29 cellular contexts compared by ENCODE assay signal in genomic region chr9:99327667-99328066, GRCh38.
"Had no signal": no experiment of that assay in that cellular context is flagged by ENCODE, and none has a peak within 500 bp of the region (broad histone marks: within the 10 kb centered on the region; RNA-seq: fewer than 3 reads in every experiment).

No MANE protein-coding gene starts in this region.

- H3K4me1 Mint-ChIP-seq: naive thymus-derived CD8-positive, alpha-beta T cell; nephron progenitor cell; neural crest cell; stimulated activated effector memory CD8-positive, alpha-beta T cell treated with anti-CD3 and anti-CD28 coated beads, Interleukin-12 subunit alpha, Interleukin-12 subunit beta, amount 100 ng/mL, for 72 hours had no signal

- ATAC-seq: naive thymus-derived CD8-positive, alpha-beta T cell; natural killer cell treated with Interleukin-12 subunit alpha and Interleukin-12 subunit beta and Interleukin-15 and Interleukin-18, amount 100 ng/mL, for 72 hours; psoas muscle; right cardiac atrium; right lobe of liver; stimulated activated effector memory CD8-positive, alpha-beta T cell treated with anti-CD3 and anti-CD28 coated beads, Interleukin-12 subunit alpha, Interleukin-12 subunit beta, amount 100 ng/mL, for 72 hours; stimulated activated naive CD8-positive, alpha-beta T cell treated with anti-CD3 and anti-CD28 coated beads, Interleukin-15, amount 100 ng/mL, for 72 hours; stimulated activated naive CD8-positive, alpha-beta T cell treated with anti-CD3 and anti-CD28 coated beads, Interleukin-15, Interleukin-2, amounts not matched to agents 100 U/mL and 50 U/mL, for 24 hours; upper lobe of right lung had no signal

- DNase-seq: naive B cell; naive thymus-derived CD8-positive, alpha-beta T cell; nephron progenitor cell; nucleus accumbens; ovary; posterior cingulate gyrus; psoas muscle; right cardiac atrium; right lobe of liver; sigmoid colon; small intestine; stimulated activated CD4-positive, alpha-beta T cell treated with anti-CD3 and anti-CD28 coated beads, Interleukin-1b, Interleukin-23, amount 100 ng/mL, for 48 hours; stimulated activated CD4-positive, alpha-beta T cell treated with anti-CD3 and anti-CD28 coated beads, Interleukin-4, amount 100 ng/mL, for 1 hour; stimulated activated naive CD4-positive, alpha-beta T cell; stimulated activated naive CD8-positive, alpha-beta T cell treated with anti-CD3 and anti-CD28 coated beads, Interleukin-15, amount 100 ng/mL, for 72 hours; stimulated activated naive CD8-positive, alpha-beta T cell treated with anti-CD3 and anti-CD28 coated beads, Interleukin-15, Interleukin-2, amounts not matched to agents 100 U/mL and 50 U/mL, for 24 hours; substantia nigra; testis; tibial artery; transverse colon; upper lobe of right lung; uterus had no signal

- H3K27me3 ChIP-seq: ovary, right lobe of liver, sigmoid colon, suprapubic skin, testis, tibial artery, transverse colon, upper lobe of right lung, uterus had no signal

- H3K27ac ChIP-seq: neutrophil, ovary, parathyroid adenoma, psoas muscle, right lobe of liver, sigmoid colon, suprapubic skin, testis, tibial artery, transverse colon, upper lobe of right lung, uterus had no signal

- H3K4me1 ChIP-seq: parathyroid adenoma, psoas muscle, right lobe of liver, sigmoid colon, suprapubic skin, testis, tibial artery, transverse colon, upper lobe of right lung, uterus had no signal

- H3K9me3 Mint-ChIP-seq: naive thymus-derived CD8-positive, alpha-beta T cell; natural killer cell treated with Interleukin-12 subunit alpha and Interleukin-12 subunit beta and Interleukin-15 and Interleukin-18, amount 100 ng/mL, for 72 hours; nephron progenitor cell; neural crest cell; stimulated activated effector memory CD8-positive, alpha-beta T cell treated with anti-CD3 and anti-CD28 coated beads, Interleukin-12 subunit alpha, Interleukin-12 subunit beta, amount 100 ng/mL, for 72 hours; stimulated activated naive CD8-positive, alpha-beta T cell treated with anti-CD3 and anti-CD28 coated beads, Interleukin-15, amount 100 ng/mL, for 72 hours had no signal

- H3K4me3 ChIP-seq: ovary, psoas muscle, right lobe of liver, sigmoid colon, suprapubic skin, testis, tibial artery, transverse colon, upper lobe of right lung, uterus had no signal

- H3K9me3 ChIP-seq: neutrophil, ovary, psoas muscle, right lobe of liver, sigmoid colon, suprapubic skin, testis, tibial artery, transverse colon, upper lobe of right lung, uterus had no signal

- H3K27ac Mint-ChIP-seq: naive B cell; naive thymus-derived CD8-positive, alpha-beta T cell; natural killer cell treated with Interleukin-12 subunit alpha and Interleukin-12 subunit beta and Interleukin-15 and Interleukin-18, amount 100 ng/mL, for 72 hours; nephron progenitor cell; progenitor cell of endocrine pancreas; stimulated activated naive CD8-positive, alpha-beta T cell treated with anti-CD3 and anti-CD28 coated beads, Interleukin-15, amount 100 ng/mL, for 72 hours had no signal

- H3K27me3 Mint-ChIP-seq: naive B cell had no signal

- H3K36me3 ChIP-seq: neutrophil, ovary, right lobe of liver, sigmoid colon, suprapubic skin, tibial artery, transverse colon, upper lobe of right lung, uterus had no signal

- H3K36me3 Mint-ChIP-seq: naive B cell; naive thymus-derived CD8-positive, alpha-beta T cell; natural killer cell treated with Interleukin-12 subunit alpha and Interleukin-12 subunit beta and Interleukin-15 and Interleukin-18, amount 100 ng/mL, for 72 hours; stimulated activated effector memory CD8-positive, alpha-beta T cell treated with anti-CD3 and anti-CD28 coated beads, Interleukin-12 subunit alpha, Interleukin-12 subunit beta, amount 100 ng/mL, for 72 hours had no signal

- FAIRE-seq: small intestine had no signal

- H3K4me3 Mint-ChIP-seq: naive B cell; naive thymus-derived CD8-positive, alpha-beta T cell; natural killer cell treated with Interleukin-12 subunit alpha and Interleukin-12 subunit beta and Interleukin-15 and Interleukin-18, amount 100 ng/mL, for 72 hours; nephron progenitor cell; neural crest cell; stimulated activated effector memory CD8-positive, alpha-beta T cell treated with anti-CD3 and anti-CD28 coated beads, Interleukin-12 subunit alpha, Interleukin-12 subunit beta, amount 100 ng/mL, for 72 hours; stimulated activated naive CD8-positive, alpha-beta T cell treated with anti-CD3 and anti-CD28 coated beads, Interleukin-15, amount 100 ng/mL, for 72 hours had no signal
